ENCODE assay signal across 8 cellular contexts in the genomic region with DNA sequence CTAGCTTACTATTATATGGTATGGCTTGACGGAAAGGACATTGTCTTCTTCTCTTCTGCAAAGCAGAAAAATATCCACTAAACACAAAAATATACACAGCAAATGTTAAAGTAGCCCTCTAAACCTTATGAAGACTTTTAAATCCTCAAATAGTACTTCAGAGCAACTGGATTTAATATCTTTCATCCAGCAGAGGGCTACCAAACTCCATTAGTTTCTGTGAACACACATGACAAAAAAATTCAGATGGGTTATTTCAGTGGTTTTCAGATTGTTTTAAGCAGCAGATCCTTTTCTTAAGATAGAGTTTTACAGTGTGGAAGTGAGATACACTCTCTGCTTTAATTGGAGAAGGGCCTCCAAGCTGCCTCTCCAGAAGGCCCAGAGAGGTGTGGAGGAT. TPM values are rescaled to one million over a fixed set of nuclear protein-coding genes. Genes with fewer than 3 reads are reported as not detected.
A peak's percentile ranks its signal among the peaks of the same experiment; 100 is the strongest.
DNase-seq lines count a peak whose midpoint lies in the region; ATAC-seq, FAIRE-seq and TF ChIP-seq lines count a peak whose summit lies in the region.

No MANE protein-coding gene starts in this region.

- H2AFZ ChIP-seq in Karpas-422 (ENCODE audit: low read length): no peak overlapping the region
- no peak overlapping the region for H2AFZ ChIP-seq in GM12878 (ENCODE audit: control insufficient read depth, low read depth, low read length)

- POLR2A ChIA-PET in GM12878 (lab: Charles Lee): no interaction called here
- POLR2A ChIA-PET in CD4-positive, alpha-beta T cell (lab: Charles Lee): no interaction called here

- RAD21 ChIA-PET in GM12878 (lab: Charles Lee; ENCODE audit: unreplicated experiment): interaction anchor here (0.7 to 1.3 kb wide), 4 partner anchors 9 to 287 kb away, joined by 3 to 4 read pairs (median 3); no protein-coding TSS in a partner anchor

- no peaks in the 10 kb centered on the region for H4K20me1 ChIP-seq in Karpas-422 (ENCODE audit: insufficient read depth, low read depth, low read length)
- no peaks in the 10 kb centered on the region for H4K20me1 ChIP-seq in GM12878 (ENCODE audit: control insufficient read depth, insufficient read depth)

- H3K27ac ChIP-seq in C4-2B (no peak overlapping the region), Karpas-422 (ENCODE audit: low read length) (no peak overlapping the region), GM12878 (ENCODE audit: control insufficient read depth, insufficient read depth) (no peak overlapping the region), lower lobe of right lung (no peak overlapping the region)
- no peak overlapping the region for H3K27ac ChIP-seq in CD4-positive, alpha-beta T cell (ENCODE audit: low read depth, low read length)

- ATAC-seq in GM12878 (peak; percentile 41; the same call in 1 of the 3 replicates), lower lobe of right lung (peak in 1 of 2 donors; percentile 41), GM18909 (IDR thresholded peaks at IDR 0.05; ENCODE audit: poor library complexity, unreplicated experiment) (no peak)
- ATAC-seq in stimulated activated memory B cell treated with anti-CD40 and anti-IgM and Interleukin-4, amounts not matched to agents 10 μg/mL and 1 μg/mL and 100 μg/mL, for 72 hours: no peak
- no peak for ATAC-seq in CD4-positive, alpha-beta T cell (ENCODE audit: poor library complexity)

- H3K4me1 Mint-ChIP-seq in stimulated activated memory B cell treated with anti-CD40 and anti-IgM and Interleukin-4, amounts not matched to agents 10 μg/mL and 1 μg/mL and 100 μg/mL, for 72 hours: no peaks in the 10 kb centered on the region
- no peaks in the 10 kb centered on the region for H3K4me1 Mint-ChIP-seq in CD4-positive, alpha-beta T cell (ENCODE audit: low read depth)

- in situ Hi-C loops in GM12878 (cut with MboI): no loop called here

- H3K36me3 Mint-ChIP-seq in stimulated activated memory B cell treated with anti-CD40 and anti-IgM and Interleukin-4, amounts not matched to agents 10 μg/mL and 1 μg/mL and 100 μg/mL, for 72 hours: no peaks in the 10 kb centered on the region
- no peaks in the 10 kb centered on the region for H3K36me3 Mint-ChIP-seq in CD4-positive, alpha-beta T cell (ENCODE audit: low read depth)

- H3K4me3 Mint-ChIP-seq in stimulated activated memory B cell treated with anti-CD40 and anti-IgM and Interleukin-4, amounts not matched to agents 10 μg/mL and 1 μg/mL and 100 μg/mL, for 72 hours: no peak overlapping the region
- H3K4me3 Mint-ChIP-seq in CD4-positive, alpha-beta T cell: no peak overlapping the region

- H3K9me2 ChIP-seq in Karpas-422 (replicated peaks; ENCODE audit: insufficient read depth, low read length): no peaks in the 10 kb centered on the region

- no peak overlapping the region for H3K9ac ChIP-seq in Karpas-422 (ENCODE audit: low read length)
- H3K9ac ChIP-seq in GM12878 (ENCODE audit: control insufficient read depth, insufficient read depth, low read length): no peak overlapping the region

- H3K27me3 ChIP-seq in Karpas-422 (ENCODE audit: low read length) (no peaks in the 10 kb centered on the region), GM12878 (replicated peaks in 1 of 2; ENCODE audit: control insufficient read depth in 2 of 2, insufficient read depth in 2 of 2, low read length in 1 of 2) (no peaks in the 10 kb centered on the region), lower lobe of right lung (ENCODE audit: low read depth) (no peaks in the 10 kb centered on the region)
- H3K27me3 ChIP-seq in CD4-positive, alpha-beta T cell (ENCODE audit: control insufficient read depth, insufficient read depth, low read length): no peaks in the 10 kb centered on the region

- no peak for TF ChIP-seq EP300 in GM12878 (IDR thresholded peaks at IDR 0.05; ENCODE audit: borderline replicate concordance in 1 of 2, control insufficient read depth in 1 of 2, low read depth in 2 of 2, low read length in 2 of 2)

- CTCF ChIA-PET in GM12878 (lab: Yijun Ruan, JAX): interaction anchor here (0.7 to 1.5 kb wide), 7 partner anchors 8 to 168 kb away, joined by 3 to 5 read pairs (median 3); no protein-coding TSS in a partner anchor
- CTCF ChIA-PET in CD4-positive, alpha-beta T cell (lab: Charles Lee): no interaction called here

- DNase-seq in Karpas-422: peak; percentile 62
- DNase-seq in GM12878 (ENCODE audit: low read depth, low spot score): no peak
- DNase-seq in lower lobe of right lung: no peak
- DNase-seq in NCI-H187 treated with DMSO at 0.1 percent for 48 hours (lab: John Stamatoyannopoulos, UW): no peak
- DNase-seq in CD4-positive, alpha-beta T cell: no peak

- BruUV-seq in GM12878 (replicated peaks; lab: Mats Ljungman, UMichigan): no TSS peak

- H3K36me3 ChIP-seq in Karpas-422 (ENCODE audit: insufficient read depth, low read length) (no peaks in the 10 kb centered on the region), GM12878 (ENCODE audit: control insufficient read depth in 2 of 2, insufficient read depth in 2 of 2, low read length in 1 of 2) (no peaks in the 10 kb centered on the region), lower lobe of right lung (no peaks in the 10 kb centered on the region)

- SMC1A ChIA-PET in GM12878 (lab: Charles Lee; ENCODE audit: uncharacterized antibody, unreplicated experiment): interaction anchor here (1.1 to 1.6 kb wide), 5 partner anchors 13 to 143 kb away, joined by 3 to 7 read pairs (median 4); no protein-coding TSS in a partner anchor

- H3K27me3 Mint-ChIP-seq in stimulated activated memory B cell treated with anti-CD40 and anti-IgM and Interleukin-4, amounts not matched to agents 10 μg/mL and 1 μg/mL and 100 μg/mL, for 72 hours: peaks cover 17% of the 10 kb centered on the region
- peaks cover 7% of the 10 kb centered on the region for H3K27me3 Mint-ChIP-seq in CD4-positive, alpha-beta T cell

- H3K4me2 ChIP-seq in Karpas-422 (ENCODE audit: low read depth, low read length, poor library complexity, severe bottlenecking) (no peak overlapping the region), GM12878 (ENCODE audit: control insufficient read depth, insufficient read depth) (no peak overlapping the region)

- H3K9me3 ChIP-seq in Karpas-422 (ENCODE audit: low read length) (no peaks in the 10 kb centered on the region), GM12878 (replicated peaks; ENCODE audit: control insufficient read depth, insufficient read depth, low read length) (no peaks in the 10 kb centered on the region), lower lobe of right lung (no peaks in the 10 kb centered on the region)
- H3K9me3 ChIP-seq in CD4-positive, alpha-beta T cell (ENCODE audit: control insufficient read depth, low read length): no peaks in the 10 kb centered on the region

- no peak for FAIRE-seq in GM12878 (lab: Jason Lieb, UNC)

- no peaks in the 10 kb centered on the region for H3K4me1 ChIP-seq in Karpas-422 (ENCODE audit: low read length)
- no peaks in the 10 kb centered on the region for H3K4me1 ChIP-seq in GM12878 (ENCODE audit: control insufficient read depth, insufficient read depth, low read length)
- no peaks in the 10 kb centered on the region for H3K4me1 ChIP-seq in lower lobe of right lung

- H3K4me3 ChIP-seq in Karpas-422 (ENCODE audit: low read length) (no peak overlapping the region), GM12878 (no peak overlapping the region), lower lobe of right lung (no peak overlapping the region)

- WGBS in GM12878 (ENCODE audit: insufficient coverage, insufficient replicate concordance, low lambda C conversion rate, missing lambda C conversion rate): 100% methylated on average over 1 of the region's 1 CpG

- TF ChIP-seq CTCF in C4-2B (conservative IDR thresholded peaks at IDR 0.05) (peak; percentile 32), GM12878 (IDR thresholded peaks at IDR 0.05 in 2 of 3, conservative IDR thresholded peaks at IDR 0.05 in 1 of 3; ENCODE audit: control insufficient read depth in 2 of 3, extremely low read depth in 1 of 3, insufficient read depth in 1 of 3, low read depth in 3 of 3, low read length in 3 of 3) (peak in 1 of 3 experiments; percentile 38; a peak in 1 of 6 replicates), lower lobe of right lung (IDR thresholded peaks at IDR 0.05) (peak; percentile 27)
- TF ChIP-seq CTCF in CD4-positive, alpha-beta T cell (IDR thresholded peaks at IDR 0.05): no peak

- no peak for TF ChIP-seq POLR2A in GM12878 (IDR thresholded peaks at IDR 0.05; ENCODE audit: low read depth, low read length)

- H3K27ac Mint-ChIP-seq in stimulated activated memory B cell treated with anti-CD40 and anti-IgM and Interleukin-4, amounts not matched to agents 10 μg/mL and 1 μg/mL and 100 μg/mL, for 72 hours: no peak overlapping the region
- no peak overlapping the region for H3K27ac Mint-ChIP-seq in CD4-positive, alpha-beta T cell

- intact Hi-C loops in GM12878 (cut with micrococcal nuclease; ENCODE audit: unreplicated experiment): loop anchor here (10.0 kb wide), 1 partner anchor 139 kb away; no protein-coding TSS in a partner anchor
- intact Hi-C loops in lower lobe of right lung (cut with DNase I): no loop called here
- intact Hi-C loops in CD4-positive, alpha-beta T cell (cut with DNase I, micrococcal nuclease): no loop called here

- peak; percentile 38; the same call in 1 of the 2 replicates for TF ChIP-seq RAD21 in GM12878 (IDR thresholded peaks at IDR 0.05; ENCODE audit: insufficient read depth, low read depth, low read length)

- H3K9me3 Mint-ChIP-seq in stimulated activated memory B cell treated with anti-CD40 and anti-IgM and Interleukin-4, amounts not matched to agents 10 μg/mL and 1 μg/mL and 100 μg/mL, for 72 hours: no peaks in the 10 kb centered on the region
- no peaks in the 10 kb centered on the region for H3K9me3 Mint-ChIP-seq in CD4-positive, alpha-beta T cell

- H3K79me2 ChIP-seq in Karpas-422 (ENCODE audit: low read length) (no peaks in the 10 kb centered on the region), GM12878 (ENCODE audit: control insufficient read depth, insufficient read depth, low read length) (no peaks in the 10 kb centered on the region)

RNA-seq across cellular contexts. Expression of a gene that starts 56.6 kb away (rescaled TPM):
- total RNA-seq in Karpas-422 (2014; rRNA removed; shearing (Covaris generic); ENCODE audit: low replicate concordance): 3.1 and 4.8 TPM in 2 replicates
- total RNA-seq in GM12878 (2013; cell fraction: nucleolus; rRNA removed): 201 and 228 TPM in 2 replicates
- total RNA-seq in GM12878 (2014; rRNA removed) (9.0 and 9.4 TPM in 2 replicates), GM12878 (2014; rRNA removed; fragmentation: Illumina TruSeq; extraction: Trizol) (9.4 and 10.6 TPM in 2 replicates), GM12878 (2021) (10.2 and 13.0 TPM in 2 replicates), lower lobe of right lung (14.0 TPM)
- polyA plus RNA-seq in GM12878 (2011; ENCODE audit: low read depth): 1.5 TPM
- polyA plus RNA-seq in GM12878 (2011; rRNA removed) (4.7 and 5.7 TPM in 2 replicates), GM12878 (2014; fragmentation: Illumina TruSeq; extraction: Trizol) (6.1 and 9.6 TPM in 2 replicates), GM12878 (2014; fragmentation: Nextera tagmentation; extraction: Ambion mirVana) (1 to 10 TPM; 1.6 to 2.3 TPM), GM12878 (2014; rRNA removed) (3.5 and 3.8 TPM in 2 replicates), GM12878 (2016; fragmentation: Nextera tagmentation; extraction: Ambion mirVana) (1 to 10 TPM; 2.3 to 3.1 TPM)
- polyA plus RNA-seq in GM12878 (2011; cell fraction: cytosol; rRNA removed): 2.8 and 5.1 TPM in 2 replicates
- polyA plus RNA-seq in GM12878 (2011; cell fraction: nucleus; rRNA removed): 21.4 and 23.4 TPM in 2 replicates
- polyA plus RNA-seq in GM12878 (2012): 1.8 and 2.0 TPM in 2 replicates
- 53.3 and 64.6 TPM in 2 replicates for polyA minus RNA-seq in GM12878 (2011; rRNA and poly(A)+ RNA removed)
- polyA minus RNA-seq in GM12878 (2011; cell fraction: cytosol; rRNA and poly(A)+ RNA removed): 4.9 and 6.0 TPM in 2 replicates
- polyA minus RNA-seq in GM12878 (2011; cell fraction: nucleus; rRNA and poly(A)+ RNA removed): 82.6 and 106 TPM in 2 replicates
- total RNA-seq in CD4-positive, alpha-beta T cell: under 1 TPM in 1 of 2 experiments, not detected in 1; 0.36 TPM
